ENCODE assay signal across 2 cellular contexts in the genomic region with DNA sequence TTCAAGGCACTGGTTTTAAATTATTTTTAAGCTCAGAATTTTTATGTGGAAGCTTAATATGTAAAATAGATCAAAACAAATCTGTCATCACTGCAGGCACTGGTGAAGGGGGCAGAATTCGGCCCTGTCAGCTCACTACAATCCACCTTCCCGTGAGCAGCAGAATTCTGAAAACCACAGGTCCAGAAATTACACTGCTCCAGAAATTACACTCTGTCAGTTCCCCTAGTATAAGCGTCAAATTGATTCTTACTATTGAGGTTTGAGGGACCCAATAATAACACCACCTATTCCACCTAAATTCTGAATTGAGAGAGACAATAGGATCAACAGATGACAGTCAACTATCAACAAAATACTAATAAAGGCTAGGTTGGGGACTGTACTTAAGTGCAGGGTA.
TF ChIP-seq lines count a peak whose summit lies in the region.

No MANE protein-coding gene starts in this region.

TF ChIP-seq in HCT116, 20 proteins besides CTCF, POLR2A, EP300 and RAD21:
- TF ChIP-seq TCF7L2 (IDR thresholded peaks at IDR 0.05; ENCODE audit: borderline replicate concordance, extremely low read depth, insufficient read depth, insufficient read length) = no peak
- no peak for TF ChIP-seq ZNF274 (IDR thresholded peaks at IDR 0.05; ENCODE audit: low read depth, low read length)
- TF ChIP-seq ELF1 (IDR thresholded peaks at IDR 0.05; ENCODE audit: borderline replicate concordance, low read depth) = no peak
- TF ChIP-seq, protein P1, sequence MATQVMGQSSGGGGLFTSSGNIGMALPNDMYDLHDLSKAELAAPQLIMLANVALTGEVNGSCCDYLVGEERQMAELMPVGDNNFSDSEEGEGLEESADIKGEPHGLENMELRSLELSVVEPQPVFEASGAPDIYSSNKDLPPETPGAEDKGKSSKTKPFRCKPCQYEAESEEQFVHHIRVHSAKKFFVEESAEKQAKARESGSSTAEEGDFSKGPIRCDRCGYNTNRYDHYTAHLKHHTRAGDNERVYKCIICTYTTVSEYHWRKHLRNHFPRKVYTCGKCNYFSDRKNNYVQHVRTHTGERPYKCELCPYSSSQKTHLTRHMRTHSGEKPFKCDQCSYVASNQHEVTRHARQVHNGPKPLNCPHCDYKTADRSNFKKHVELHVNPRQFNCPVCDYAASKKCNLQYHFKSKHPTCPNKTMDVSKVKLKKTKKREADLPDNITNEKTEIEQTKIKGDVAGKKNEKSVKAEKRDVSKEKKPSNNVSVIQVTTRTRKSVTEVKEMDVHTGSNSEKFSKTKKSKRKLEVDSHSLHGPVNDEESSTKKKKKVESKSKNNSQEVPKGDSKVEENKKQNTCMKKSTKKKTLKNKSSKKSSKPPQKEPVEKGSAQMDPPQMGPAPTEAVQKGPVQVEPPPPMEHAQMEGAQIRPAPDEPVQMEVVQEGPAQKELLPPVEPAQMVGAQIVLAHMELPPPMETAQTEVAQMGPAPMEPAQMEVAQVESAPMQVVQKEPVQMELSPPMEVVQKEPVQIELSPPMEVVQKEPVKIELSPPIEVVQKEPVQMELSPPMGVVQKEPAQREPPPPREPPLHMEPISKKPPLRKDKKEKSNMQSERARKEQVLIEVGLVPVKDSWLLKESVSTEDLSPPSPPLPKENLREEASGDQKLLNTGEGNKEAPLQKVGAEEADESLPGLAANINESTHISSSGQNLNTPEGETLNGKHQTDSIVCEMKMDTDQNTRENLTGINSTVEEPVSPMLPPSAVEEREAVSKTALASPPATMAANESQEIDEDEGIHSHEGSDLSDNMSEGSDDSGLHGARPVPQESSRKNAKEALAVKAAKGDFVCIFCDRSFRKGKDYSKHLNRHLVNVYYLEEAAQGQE (IDR thresholded peaks at IDR 0.05; ENCODE audit: low read depth) = no peak
- no peak for TF ChIP-seq ZFX (IDR thresholded peaks at IDR 0.05)
- TF ChIP-seq FOSL1 (IDR thresholded peaks at IDR 0.05; ENCODE audit: low read depth) = no peak
- TF ChIP-seq MAX (IDR thresholded peaks at IDR 0.05) = no peak
- TF ChIP-seq SIN3A (IDR thresholded peaks at IDR 0.05; ENCODE audit: low read depth) = no peak
- TF ChIP-seq SRF (IDR thresholded peaks at IDR 0.05; ENCODE audit: low read depth) = no peak
- TF ChIP-seq, protein P2, sequence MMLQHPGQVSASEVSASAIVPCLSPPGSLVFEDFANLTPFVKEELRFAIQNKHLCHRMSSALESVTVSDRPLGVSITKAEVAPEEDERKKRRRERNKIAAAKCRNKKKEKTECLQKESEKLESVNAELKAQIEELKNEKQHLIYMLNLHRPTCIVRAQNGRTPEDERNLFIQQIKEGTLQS (IDR thresholded peaks at IDR 0.05) = no peak
- no peak for TF ChIP-seq JUND (IDR thresholded peaks at IDR 0.05)
- TF ChIP-seq POLR2AphosphoS5 (IDR thresholded peaks at IDR 0.05; ENCODE audit: low read depth, low read length) = no peak
- TF ChIP-seq YY1 (IDR thresholded peaks at IDR 0.05; ENCODE audit: extremely low read depth, insufficient replicate concordance, low read depth, low read length) = no peak
- TF ChIP-seq CEBPB (IDR thresholded peaks at IDR 0.05; ENCODE audit: low read depth) = no peak
- no peak for TF ChIP-seq SP1 (IDR thresholded peaks at IDR 0.05; ENCODE audit: low read depth)
- TF ChIP-seq CBX3 (IDR thresholded peaks at IDR 0.05; ENCODE audit: low read depth) = no peak
- TF ChIP-seq, protein P3, sequence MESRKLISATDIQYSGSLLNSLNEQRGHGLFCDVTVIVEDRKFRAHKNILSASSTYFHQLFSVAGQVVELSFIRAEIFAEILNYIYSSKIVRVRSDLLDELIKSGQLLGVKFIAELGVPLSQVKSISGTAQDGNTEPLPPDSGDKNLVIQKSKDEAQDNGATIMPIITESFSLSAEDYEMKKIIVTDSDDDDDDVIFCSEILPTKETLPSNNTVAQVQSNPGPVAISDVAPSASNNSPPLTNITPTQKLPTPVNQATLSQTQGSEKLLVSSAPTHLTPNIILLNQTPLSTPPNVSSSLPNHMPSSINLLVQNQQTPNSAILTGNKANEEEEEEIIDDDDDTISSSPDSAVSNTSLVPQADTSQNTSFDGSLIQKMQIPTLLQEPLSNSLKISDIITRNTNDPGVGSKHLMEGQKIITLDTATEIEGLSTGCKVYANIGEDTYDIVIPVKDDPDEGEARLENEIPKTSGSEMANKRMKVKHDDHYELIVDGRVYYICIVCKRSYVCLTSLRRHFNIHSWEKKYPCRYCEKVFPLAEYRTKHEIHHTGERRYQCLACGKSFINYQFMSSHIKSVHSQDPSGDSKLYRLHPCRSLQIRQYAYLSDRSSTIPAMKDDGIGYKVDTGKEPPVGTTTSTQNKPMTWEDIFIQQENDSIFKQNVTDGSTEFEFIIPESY (IDR thresholded peaks at IDR 0.05; ENCODE audit: extremely low read depth, insufficient replicate concordance, low read length) = no peak

TF ChIP-seq in IMR-90, 13 proteins besides CTCF, POLR2A, EP300 and RAD21 (continued from another document):
- TF ChIP-seq NFE2L2 (IDR thresholded peaks at IDR 0.05; ENCODE audit: low read depth, low read length) = no peak
- TF ChIP-seq CHD1 (IDR thresholded peaks at IDR 0.05; ENCODE audit: low read depth, low read length) = no peak
- TF ChIP-seq FOS (IDR thresholded peaks at IDR 0.05; ENCODE audit: low read depth, low read length) = no peak
- TF ChIP-seq MAFK (IDR thresholded peaks at IDR 0.05; ENCODE audit: low read depth, low read length) = no peak
- no peak for TF ChIP-seq RCOR1 (IDR thresholded peaks at IDR 0.05; ENCODE audit: insufficient replicate concordance, low read length)
- no peak for TF ChIP-seq MAZ (IDR thresholded peaks at IDR 0.05; ENCODE audit: borderline replicate concordance, low read depth, low read length)
- TF ChIP-seq ELK1 (IDR thresholded peaks at IDR 0.05; ENCODE audit: borderline replicate concordance, low read depth, low read length) = no peak
